20 cellular contexts compared by ENCODE assay signal in the genomic region with DNA sequence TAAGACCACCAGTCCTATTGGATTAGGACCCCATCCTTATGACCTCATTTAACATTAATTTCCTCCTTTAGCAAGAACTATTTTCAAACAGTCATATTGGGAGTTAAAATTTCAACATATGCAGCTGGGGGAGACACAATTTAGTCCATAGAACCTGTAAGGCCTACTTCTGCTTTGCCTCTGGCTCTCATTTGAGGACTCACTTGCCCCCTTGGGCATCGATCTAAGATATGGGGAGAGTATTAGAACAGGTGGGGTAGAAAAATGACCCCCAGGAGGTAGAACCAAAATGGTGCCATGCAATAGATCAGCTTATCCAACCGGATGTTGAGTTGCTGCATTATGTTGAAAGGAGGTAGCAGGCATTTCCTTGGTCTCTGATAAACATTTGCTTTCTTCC.
DNase-seq lines count a peak whose midpoint lies in the region; ATAC-seq and TF ChIP-seq lines count a peak whose summit lies in the region.
"Had no signal": no experiment of that assay in that cellular context is flagged by ENCODE, and none has a peak within 500 bp of the region (broad histone marks: within the 10 kb centered on the region; RNA-seq: fewer than 3 reads in every experiment).

No MANE protein-coding gene starts in this region.

- no peak overlapping the region for H3K4ac ChIP-seq in mesendoderm (ENCODE audit: low read depth, low read length)

- no peak overlapping the region for H2BK120ac ChIP-seq in mesendoderm (ENCODE audit: low read depth, low read length)

- H3K4me3 Mint-ChIP-seq in stimulated activated naive CD8-positive, alpha-beta T cell treated with anti-CD3 and anti-CD28 coated beads, Interleukin-15, Interleukin-2, amounts not matched to agents 100 ng/mL and 50 ng/mL, for 24 hours: no peak overlapping the region
- H3K4me3 Mint-ChIP-seq: B cell had no signal

- H4K5ac ChIP-seq in mesendoderm (ENCODE audit: low read length): no peak overlapping the region

- DNase-seq in stimulated activated naive CD8-positive, alpha-beta T cell treated with anti-CD3 and anti-CD28 coated beads, Interleukin-15, Interleukin-2, amounts not matched to agents 100 U/mL and 50 U/mL, for 24 hours: no peak
- DNase-seq in SIG-M5 treated with dmso at 0.1 percent for 504 hours (lab: John Stamatoyannopoulos, UW; ENCODE audit: unreplicated experiment) (peak; percentile 42), mesendoderm (no peak), sigmoid colon (no peak)
- DNase-seq: COR-L47, GDM1, KG1, NCI-H187, NCI-H2227 treated with DMSO at 0.1 percent for 48 hours, NCI-H510A treated with DMSO at 0.1 percent for 48 hours, NCI-H774, PC-9, SJCRH30 had no signal

- H3K27me3 ChIP-seq in mesendoderm (ENCODE audit: insufficient read depth, low read length, poor library complexity): no peaks in the 10 kb centered on the region
- H3K27me3 ChIP-seq in sigmoid colon: no peaks in the 10 kb centered on the region
- H3K27me3 ChIP-seq: SJCRH30 had no signal

- H3K4me2 ChIP-seq in mesendoderm (ENCODE audit: low read length): no peak overlapping the region
- H3K4me2 ChIP-seq: PC-9 had no signal

- H4K8ac ChIP-seq in mesendoderm (ENCODE audit: low read depth, low read length): no peak overlapping the region

- H3K27ac Mint-ChIP-seq in stimulated activated naive CD8-positive, alpha-beta T cell treated with anti-CD3 and anti-CD28 coated beads, Interleukin-15, Interleukin-2, amounts not matched to agents 100 ng/mL and 50 ng/mL, for 24 hours: peak overlapping the region; percentile 15
- H3K27ac Mint-ChIP-seq: B cell had no signal

- H3K79me1 ChIP-seq in mesendoderm (ENCODE audit: low read length): no peaks in the 10 kb centered on the region

- no peak overlapping the region for H3K9ac ChIP-seq in mesendoderm (ENCODE audit: low read length)

- no peaks in the 10 kb centered on the region for H3K36me3 Mint-ChIP-seq in stimulated activated naive CD8-positive, alpha-beta T cell treated with anti-CD3 and anti-CD28 coated beads, Interleukin-15, Interleukin-2, amounts not matched to agents 100 ng/mL and 50 ng/mL, for 24 hours (ENCODE audit: low read depth)

- no peak overlapping the region for H2AK5ac ChIP-seq in mesendoderm (ENCODE audit: low read length)

- peaks cover 8% of the 10 kb centered on the region for H3K27me3 Mint-ChIP-seq in stimulated activated naive CD8-positive, alpha-beta T cell treated with anti-CD3 and anti-CD28 coated beads, Interleukin-15, Interleukin-2, amounts not matched to agents 100 ng/mL and 50 ng/mL, for 24 hours

- H3K4me3 ChIP-seq in mesendoderm (ENCODE audit: low read length) (no peak overlapping the region), sigmoid colon (no peak overlapping the region)
- H3K4me3 ChIP-seq: PC-9, SJCRH30 had no signal

- H3K27ac ChIP-seq in mesendoderm (ENCODE audit: low read depth, low read length) (no peak overlapping the region), sigmoid colon (no peak overlapping the region)
- H3K27ac ChIP-seq: PC-9, RWPE1, SJCRH30 had no signal

- H3K4me1 ChIP-seq in mesendoderm (ENCODE audit: control insufficient read depth, low read depth, low read length): peaks cover 2% of the 10 kb centered on the region
- H3K4me1 ChIP-seq in sigmoid colon: peaks cover 0 to 10% (median 8%) of the 10 kb centered on the region in 4 donors
- H3K4me1 ChIP-seq: SJCRH30 had no signal

- peaks cover 41% of the 10 kb centered on the region for H3K4me1 Mint-ChIP-seq in stimulated activated naive CD8-positive, alpha-beta T cell treated with anti-CD3 and anti-CD28 coated beads, Interleukin-15, Interleukin-2, amounts not matched to agents 100 ng/mL and 50 ng/mL, for 24 hours (ENCODE audit: low read depth)

- H3K79me2 ChIP-seq in mesendoderm (ENCODE audit: control insufficient read depth, insufficient read depth, low read length): no peaks in the 10 kb centered on the region

- intact Hi-C loops in sigmoid colon (cut with DNase I): no loop called here

- no peak for TF ChIP-seq EP300 in sigmoid colon (IDR thresholded peaks at IDR 0.05)

- H3K9me3 ChIP-seq in sigmoid colon: no peaks in the 10 kb centered on the region
- H3K9me3 ChIP-seq: SJCRH30 had no signal

- no peak for TF ChIP-seq CTCF in sigmoid colon (IDR thresholded peaks at IDR 0.05)

- H3K36me3 ChIP-seq in mesendoderm (ENCODE audit: control insufficient read depth, insufficient read depth, low read length) (no peaks in the 10 kb centered on the region), sigmoid colon (no peaks in the 10 kb centered on the region)
- H3K36me3 ChIP-seq: SJCRH30 had no signal

- no CpG with 5 or more reads among the region's 2 CpGs for WGBS in mesendoderm (ENCODE audit: extremely low coverage, insufficient coverage, low lambda C conversion rate)
- 95 to 96% methylated on average over 2 of the region's 2 CpGs for WGBS in sigmoid colon, 2 donors

- H3K18ac ChIP-seq in mesendoderm (ENCODE audit: low read length): peak overlapping the region; percentile 14

- no peak overlapping the region for H3K56ac ChIP-seq in mesendoderm (ENCODE audit: low read length)

- no peak overlapping the region for H2BK5ac ChIP-seq in mesendoderm (ENCODE audit: low read length)

- H3K23ac ChIP-seq in mesendoderm (ENCODE audit: low read length): no peak overlapping the region

- TF ChIP-seq POLR2A in sigmoid colon (IDR thresholded peaks at IDR 0.05): no peak

- H3K9me3 Mint-ChIP-seq in stimulated activated naive CD8-positive, alpha-beta T cell treated with anti-CD3 and anti-CD28 coated beads, Interleukin-15, Interleukin-2, amounts not matched to agents 100 ng/mL and 50 ng/mL, for 24 hours: no peaks in the 10 kb centered on the region

- H2BK15ac ChIP-seq in mesendoderm (replicated peaks; ENCODE audit: low read depth): no peak overlapping the region

- no peak for ATAC-seq in stimulated activated naive CD8-positive, alpha-beta T cell treated with anti-CD3 and anti-CD28 coated beads, Interleukin-15, Interleukin-2, amounts not matched to agents 100 U/mL and 50 U/mL, for 24 hours
- ATAC-seq in GM21786 (IDR thresholded peaks at IDR 0.05; ENCODE audit: unreplicated experiment) (no peak), GM18858 (IDR thresholded peaks at IDR 0.05; ENCODE audit: unreplicated experiment) (no peak), HG02840 (IDR thresholded peaks at IDR 0.05; ENCODE audit: low FRiP score, unreplicated experiment) (no peak)
- ATAC-seq: HepG2 had no signal
